Comparison of ENCODE assay signal across 16 cellular contexts in genomic region chr3:11186318-11186692, GRCh38. TPM values are rescaled to one million over a fixed set of nuclear protein-coding genes. Genes with fewer than 3 reads are reported as not detected.
DNase-seq lines count a peak whose midpoint lies in the region; ATAC-seq and TF ChIP-seq lines count a peak whose summit lies in the region.
"Had no signal": no experiment of that assay in that cellular context is flagged by ENCODE, and none has a peak within 500 bp of the region (broad histone marks: within the 10 kb centered on the region; RNA-seq: fewer than 3 reads in every experiment).

No MANE protein-coding gene starts in this region.

- peak overlapping the region; percentile 59; the same call in 1 of the 2 replicates for H4K91ac ChIP-seq in IMR-90 (ENCODE audit: insufficient read depth, low read depth, low read length)

- no peak for TF ChIP-seq RAD21 in IMR-90 (IDR thresholded peaks at IDR 0.05; ENCODE audit: low read length)

- H3K14ac ChIP-seq in IMR-90 (replicated peaks; ENCODE audit: low read depth, low read length), result peak overlapping the region; percentile 54; the same call in 1 of the 2 replicates

- DNase-seq in IMR-90, result no peak
- DNase-seq in MCF 10A (ENCODE audit: unreplicated experiment), result no peak
- no peak for DNase-seq in mesothelial cell of epicardium (ENCODE audit: low spot score in 2 of 2, unreplicated experiment in 2 of 2)
- DNase-seq in tibial artery, result no peak
- DNase-seq in T-helper 2 cell treated with Interferon-gamma antibody and Interleukin-4, amounts not matched to agents 5 μg/mL and 100 μg/mL, for 36 hours (ENCODE audit: low spot score), result no peak
- DNase-seq in NCI-H187 treated with DMSO at 0.1 percent for 48 hours (lab: John Stamatoyannopoulos, UW), result no peak
- no peak for DNase-seq in testis
- DNase-seq: activated CD4-positive, alpha-beta T cell treated with anti-CD3 and anti-CD28 coated beads, Interleukin-2, amount 10 ng/mL, durations not matched to agents 7 days and 5 days; activated naive CD4-positive, alpha-beta T cell treated with anti-CD3 and anti-CD28 coated beads, Interleukin-2, amount 50 U/mL, for 16 hours; MM.1S; natural killer cell; NCI-H1930; NCI-H510A treated with DMSO at 0.1 percent for 48 hours had no signal

- H3K9ac ChIP-seq in IMR-90 (ENCODE audit: low read depth, low read length), result no peak overlapping the region
- H3K9ac ChIP-seq: BLaER1 treated with 17β-estradiol and CSF1 and Interleukin-3, amounts not matched to agents 10 nM and 100 nM had no signal

- peak overlapping the region in 1 of 2 experiments; percentile 26; a peak in 2 of 4 replicates for H4K8ac ChIP-seq in IMR-90 (ENCODE audit: low read depth in 2 of 2, low read length in 2 of 2)

- no peaks in the 10 kb centered on the region for H3K27me3 Mint-ChIP-seq in MCF 10A (ENCODE audit: insufficient read depth, unreplicated experiment)
- H3K27me3 Mint-ChIP-seq in mesothelial cell of epicardium (ENCODE audit: low read depth), result peaks cover 8% of the 10 kb centered on the region
- peaks cover 13% of the 10 kb centered on the region for H3K27me3 Mint-ChIP-seq in T-helper 2 cell treated with Interferon-gamma antibody and Interleukin-4, amounts not matched to agents 5 μg/mL and 100 μg/mL, for 36 hours (ENCODE audit: low read depth)

- H3K36me3 Mint-ChIP-seq in MCF 10A (ENCODE audit: insufficient read depth, unreplicated experiment) (peaks cover 12% of the 10 kb centered on the region), mesothelial cell of epicardium (no peaks in the 10 kb centered on the region)
- H3K36me3 Mint-ChIP-seq in T-helper 2 cell treated with Interferon-gamma antibody and Interleukin-4, amounts not matched to agents 5 μg/mL and 100 μg/mL, for 36 hours (ENCODE audit: low read depth), result no peaks in the 10 kb centered on the region
- H3K36me3 Mint-ChIP-seq: brain, natural killer cell had no signal

- peaks cover 12% of the 10 kb centered on the region; the same call in 1 of the 2 replicates for H3K9me1 ChIP-seq in IMR-90 (ENCODE audit: insufficient read depth, low read length)

- dilution Hi-C loops in IMR-90 (cut with HindIII; ENCODE audit: low sequenced_read_pairs, unreplicated experiment), result no loop called here

- ATAC-seq in IMR-90 (ENCODE audit: low read depth), result no peak
- ATAC-seq: natural killer cell had no signal

- peaks cover 23% of the 10 kb centered on the region for H3K4me1 ChIP-seq in IMR-90 (ENCODE audit: control insufficient read depth, insufficient read depth, low read length)
- peaks cover 0 to 77% (median 41%) of the 10 kb centered on the region in 4 donors for H3K4me1 ChIP-seq in tibial artery
- peaks cover 19% of the 10 kb centered on the region for H3K4me1 ChIP-seq in testis

- no peak overlapping the region; the same call in 1 of the 2 replicates for H3K4me2 ChIP-seq in IMR-90 (ENCODE audit: low read depth, low read length)
- H3K4me2 ChIP-seq: BLaER1 treated with 17β-estradiol and CSF1 and Interleukin-3, amounts not matched to agents 10 nM and 100 nM had no signal

- H3K27me3 ChIP-seq in IMR-90 (ENCODE audit: control insufficient read depth, insufficient read depth, low read length) (no peaks in the 10 kb centered on the region), tibial artery (no peaks in the 10 kb centered on the region), testis (no peaks in the 10 kb centered on the region)
- H3K27me3 ChIP-seq: BLaER1 treated with 17β-estradiol and CSF1 and Interleukin-3, amounts not matched to agents 10 nM and 100 nM had no signal

- peak overlapping the region; percentile 64 for H3K4ac ChIP-seq in IMR-90 (ENCODE audit: low read depth, low read length)

- H3K4me1 Mint-ChIP-seq in MCF 10A (ENCODE audit: insufficient read depth, unreplicated experiment) (peaks cover 36% of the 10 kb centered on the region), mesothelial cell of epicardium (peaks cover 10% of the 10 kb centered on the region)
- no peaks in the 10 kb centered on the region for H3K4me1 Mint-ChIP-seq in T-helper 2 cell treated with Interferon-gamma antibody and Interleukin-4, amounts not matched to agents 5 μg/mL and 100 μg/mL, for 36 hours (ENCODE audit: low read depth)
- H3K4me1 Mint-ChIP-seq: activated CD4-positive, alpha-beta T cell treated with anti-CD3 and anti-CD28 coated beads, Interleukin-2, amount 10 ng/mL, durations not matched to agents 7 days and 5 days; natural killer cell had no signal

- TF ChIP-seq POLR2A in IMR-90 (IDR thresholded peaks at IDR 0.05; ENCODE audit: low read depth, low read length) (no peak), testis (IDR thresholded peaks at IDR 0.05) (no peak)

- no TSS peak for BruUV-seq in IMR-90 (replicated peaks; lab: Mats Ljungman, UMichigan)
- BruUV-seq in MCF 10A (replicated peaks; lab: Mats Ljungman, UMichigan), result no TSS peak

- H3K9me3 Mint-ChIP-seq in MCF 10A (ENCODE audit: unreplicated experiment), result no peaks in the 10 kb centered on the region
- no peaks in the 10 kb centered on the region for H3K9me3 Mint-ChIP-seq in mesothelial cell of epicardium
- H3K9me3 Mint-ChIP-seq in T-helper 2 cell treated with Interferon-gamma antibody and Interleukin-4, amounts not matched to agents 5 μg/mL and 100 μg/mL, for 36 hours, result no peaks in the 10 kb centered on the region
- H3K9me3 Mint-ChIP-seq: activated CD4-positive, alpha-beta T cell treated with anti-CD3 and anti-CD28 coated beads, Interleukin-2, amount 10 ng/mL, durations not matched to agents 7 days and 5 days; natural killer cell had no signal

- H3K27ac ChIP-seq in IMR-90 (ENCODE audit: insufficient read depth, low read length) (peak overlapping the region; percentile 53; the same call in 1 of the 2 replicates), tibial artery (peak overlapping the region; percentile 67 to 78), testis (no peak overlapping the region)
- H3K27ac ChIP-seq: BLaER1 treated with 17β-estradiol and CSF1 and Interleukin-3, amounts not matched to agents 10 nM and 100 nM; SK-N-MC had no signal

- H2AK9ac ChIP-seq in IMR-90 (replicated peaks; ENCODE audit: low read depth, low read length, poor library complexity), result peak overlapping the region; percentile 6

- CTCF ChIA-PET in IMR-90 (lab: Yijun Ruan, JAX), result interaction anchor here (1.2 kb wide), 1 partner anchor 9 kb away, joined by 3 read pairs; no protein-coding TSS in a partner anchor
- CTCF ChIA-PET in MCF 10A (lab: Yijun Ruan, JAX), result interaction anchor here (0.7 to 1.6 kb wide), 6 partner anchors 9 to 126 kb away, joined by 3 to 6 read pairs (median 4); no protein-coding TSS in a partner anchor

- H2BK20ac ChIP-seq in IMR-90 (ENCODE audit: low read depth, low read length), result peak overlapping the region; percentile 66

- TF ChIP-seq CTCF in IMR-90 (conservative IDR thresholded peaks at IDR 0.05; ENCODE audit: low read depth, low read length), result no peak
- no peak for TF ChIP-seq CTCF in MCF 10A (IDR thresholded peaks at IDR 0.05; ENCODE audit: unreplicated experiment)
- TF ChIP-seq CTCF in mesothelial cell of epicardium (IDR thresholded peaks at IDR 0.05; ENCODE audit: unreplicated experiment), result no peak
- no peak for TF ChIP-seq CTCF in tibial artery (IDR thresholded peaks at IDR 0.05)
- no peak for TF ChIP-seq CTCF in testis (IDR thresholded peaks at IDR 0.05)

- H3K79me1 ChIP-seq in IMR-90 (ENCODE audit: low read depth in 1 of 2, low read length in 2 of 2), result peaks cover 48 to 69% of the 10 kb centered on the region in 2 experiments

- H3K4me3 ChIP-seq in IMR-90 (ENCODE audit: insufficient read depth, low read depth, low read length), result no peak overlapping the region
- H3K4me3 ChIP-seq in tibial artery, result no peak overlapping the region
- no peak overlapping the region for H3K4me3 ChIP-seq in testis
- H3K4me3 ChIP-seq: BLaER1 treated with 17β-estradiol and CSF1 and Interleukin-3, amounts not matched to agents 10 nM and 100 nM; SK-N-MC had no signal

- H3K18ac ChIP-seq in IMR-90 (ENCODE audit: low read depth, low read length), result peak overlapping the region; percentile 67

- H3K27ac Mint-ChIP-seq in MCF 10A (ENCODE audit: low read depth, unreplicated experiment) (peak overlapping the region; percentile 100), mesothelial cell of epicardium (peak overlapping the region; percentile 10)
- H3K27ac Mint-ChIP-seq in T-helper 2 cell treated with Interferon-gamma antibody and Interleukin-4, amounts not matched to agents 5 μg/mL and 100 μg/mL, for 36 hours, result no peak overlapping the region
- H3K27ac Mint-ChIP-seq: activated CD4-positive, alpha-beta T cell treated with anti-CD3 and anti-CD28 coated beads, Interleukin-2, amount 10 ng/mL, durations not matched to agents 7 days and 5 days; natural killer cell had no signal

- H4K5ac ChIP-seq in IMR-90 (ENCODE audit: low read depth, low read length), result peak overlapping the region; percentile 81

- peaks cover 9% of the 10 kb centered on the region; the same call in 1 of the 2 replicates for H4K20me1 ChIP-seq in IMR-90 (ENCODE audit: insufficient read depth, low read length)

- H3K23ac ChIP-seq in IMR-90 (ENCODE audit: low read depth, low read length), result no peak overlapping the region

- no peak overlapping the region for H2BK5ac ChIP-seq in IMR-90 (ENCODE audit: low read depth, low read length, poor library complexity, severe bottlenecking)

- H2BK15ac ChIP-seq in IMR-90 (ENCODE audit: low read depth, low read length), result peak overlapping the region; percentile 64; the same call in 1 of the 3 replicates

- in situ Hi-C loops in IMR-90 (cut with MboI; ENCODE audit: low sequenced_read_pairs), result no loop called here

- H2AK5ac ChIP-seq in IMR-90 (ENCODE audit: low read depth, low read length), result peak overlapping the region; percentile 80

- peaks cover 2% of the 10 kb centered on the region; the same call in 1 of the 2 replicates for H3K36me3 ChIP-seq in IMR-90 (ENCODE audit: control insufficient read depth, insufficient read depth, low read length)
- no peaks in the 10 kb centered on the region for H3K36me3 ChIP-seq in tibial artery
- no peaks in the 10 kb centered on the region for H3K36me3 ChIP-seq in testis (ENCODE audit: low read depth, missing control alignments)

- no CpG with 5 or more reads among the region's 1 CpG for WGBS in IMR-90 (ENCODE audit: extremely low coverage in 2 of 2, insufficient read length in 1 of 2), 2 experiments
- WGBS in testis, 2 donors, result 63 to 67% methylated on average over 1 of the region's 1 CpG

- intact Hi-C loops in IMR-90 (cut with micrococcal nuclease), result no loop called here
- intact Hi-C loops in MCF 10A (cut with micrococcal nuclease), result loop anchor here (1.0 to 5.0 kb wide), 3 partner anchors 31 to 86 kb away; partner anchors contain the start of gene ATG7
- intact Hi-C loops in tibial artery (cut with DNase I; ENCODE audit: low total_unique reads), result no loop called here
- intact Hi-C loops in testis (cut with DNase I; ENCODE audit: low total_unique reads), result no loop called here

- H2BK120ac ChIP-seq in IMR-90 (ENCODE audit: low read depth, low read length), result peak overlapping the region; percentile 73

- H3K9me3 ChIP-seq in IMR-90 (ENCODE audit: control insufficient read depth, insufficient read depth, low read length) (no peaks in the 10 kb centered on the region), tibial artery (no peaks in the 10 kb centered on the region), testis (no peaks in the 10 kb centered on the region)
- H3K9me3 ChIP-seq: BLaER1 treated with 17β-estradiol and CSF1 and Interleukin-3, amounts not matched to agents 10 nM and 100 nM had no signal

- no peak overlapping the region for H2AFZ ChIP-seq in IMR-90 (replicated peaks; ENCODE audit: low read length, poor library complexity)

- no peak overlapping the region for H3K56ac ChIP-seq in IMR-90 (ENCODE audit: extremely low read depth, insufficient read depth, low read length)

- POLR2A ChIA-PET in IMR-90 (lab: Charles Lee; ENCODE audit: unreplicated experiment) (no interaction called here), MCF 10A (lab: Yijun Ruan, JAX) (interaction anchor here (0.7 to 2.3 kb wide), 18 partner anchors 9 to 1568 kb away, joined by 3 to 16 read pairs (median 4); partner anchors contain the start of gene ATG7)

- H3K4me3 Mint-ChIP-seq in MCF 10A (ENCODE audit: unreplicated experiment) (peak overlapping the region; percentile 75), mesothelial cell of epicardium (no peak overlapping the region)
- H3K4me3 Mint-ChIP-seq in T-helper 2 cell treated with Interferon-gamma antibody and Interleukin-4, amounts not matched to agents 5 μg/mL and 100 μg/mL, for 36 hours, result no peak overlapping the region
- H3K4me3 Mint-ChIP-seq: activated CD4-positive, alpha-beta T cell treated with anti-CD3 and anti-CD28 coated beads, Interleukin-2, amount 10 ng/mL, durations not matched to agents 7 days and 5 days; brain; natural killer cell had no signal

RNA-seq across cellular contexts. Expression of gene HRH1, which starts 32.0 kb away (rescaled TPM):
- total RNA-seq in IMR-90 (2012; rRNA removed), result 13.1 and 16.1 TPM in 2 replicates
- polyA plus RNA-seq in IMR-90 (2012; rRNA removed), result 7.6 and 8.1 TPM in 2 replicates
- 3.3 and 4.8 TPM in 2 replicates for polyA plus RNA-seq in IMR-90 (2012; cell fraction: cytosol; rRNA removed)
- polyA plus RNA-seq in IMR-90 (2012; cell fraction: nucleus; rRNA removed; ENCODE audit: low replicate concordance), result 4.1 and 7.2 TPM in 2 replicates
- total RNA-seq in MCF 10A (2022), result 11.0 and 14.8 TPM in 2 replicates
- 0.31 to 0.45 TPM (median 0.42 TPM) in 3 replicates for total RNA-seq in mesothelial cell of epicardium
- total RNA-seq in testis, result 1 to 10 TPM; 1.6 to 2.5 TPM
- polyA plus RNA-seq in testis (ENCODE audit: insufficient read depth, low read depth, low replicate concordance), result 3.2 TPM
- total RNA-seq: natural killer cell had no signal

Comparison
In these comparisons a context has a peak if more than half of its experiments do, and no peak if none do; other contexts are left out.
1. H3K27ac ChIP-seq: peak in IMR-90 (single experiment) and tibial artery (2 of 2); none in testis (0 of 2).